ENCODE assay signal across 17 cellular contexts in genomic region chr17:63626551-63627228, GRCh38. TPM values are rescaled to one million over a fixed set of nuclear protein-coding genes. Genes with fewer than 3 reads are reported as not detected.
DNase-seq lines count a peak whose midpoint lies in the region; ATAC-seq and TF ChIP-seq lines count a peak whose summit lies in the region.
"Had no signal": no experiment of that assay in that cellular context is flagged by ENCODE, and none has a peak within 500 bp of the region (broad histone marks: within the 10 kb centered on the region; RNA-seq: fewer than 3 reads in every experiment).

No MANE protein-coding gene starts in this region.

- H3F3A ChIP-seq in SK-N-SH (replicated peaks; ENCODE audit: insufficient read depth): no peaks in the 10 kb centered on the region
- H3F3A ChIP-seq in smooth muscle cell (ENCODE audit: low read depth): no peaks in the 10 kb centered on the region

- peaks cover 20% of the 10 kb centered on the region for H3K4me1 Mint-ChIP-seq in activated T-helper 17 cell treated with anti-CD3 and anti-CD28 coated beads, Interleukin-2, amount 50 U/mL, for 72 hours

- H3K9me2 ChIP-seq in SK-N-SH (no peaks in the 10 kb centered on the region), hepatocyte (replicated peaks; ENCODE audit: insufficient read depth) (no peaks in the 10 kb centered on the region)

- H3K4me3 Mint-ChIP-seq in activated T-helper 17 cell treated with anti-CD3 and anti-CD28 coated beads, Interleukin-2, amount 50 U/mL, for 72 hours: peak overlapping the region; percentile 28
- H3K4me3 Mint-ChIP-seq: activated CD4-positive, alpha-beta T cell treated with anti-CD3 and anti-CD28 coated beads for 36 hours; activated T-cell treated with anti-CD3 and anti-CD28 coated beads, Interleukin-2, amount 50 U/mL, for 72 hours had no signal

- TF ChIP-seq CTCF in SK-N-SH (IDR thresholded peaks at IDR 0.05) (no peak), hepatocyte (IDR thresholded peaks at IDR 0.05; ENCODE audit: poor library complexity) (no peak), smooth muscle cell (IDR thresholded peaks at IDR 0.05; ENCODE audit: borderline replicate concordance, insufficient read depth, poor library complexity, severe bottlenecking) (no peak)

- no peak for TF ChIP-seq RAD21 in SK-N-SH (IDR thresholded peaks at IDR 0.05; ENCODE audit: low read length)

- H3K79me2 ChIP-seq in SK-N-SH (ENCODE audit: insufficient read depth) (peaks cover 86% of the 10 kb centered on the region), hepatocyte (peaks cover 81% of the 10 kb centered on the region), smooth muscle cell (ENCODE audit: low read depth) (peaks cover 85% of the 10 kb centered on the region)

- H3K4me2 ChIP-seq in SK-N-SH: peak overlapping the region; percentile 33
- H3K4me2 ChIP-seq in hepatocyte: peak overlapping the region; percentile 42
- peak overlapping the region; percentile 34 for H3K4me2 ChIP-seq in smooth muscle cell
- H3K4me2 ChIP-seq: A549 had no signal

- TF ChIP-seq EP300 in SK-N-SH (IDR thresholded peaks at IDR 0.05; ENCODE audit: borderline replicate concordance in 1 of 2, low read depth in 1 of 2, low read length in 1 of 2): no peak

- peaks cover 42% of the 10 kb centered on the region for H4K20me1 ChIP-seq in SK-N-SH (ENCODE audit: insufficient read depth)
- H4K20me1 ChIP-seq in hepatocyte (ENCODE audit: insufficient read depth, poor library complexity, severe bottlenecking): peaks cover 40% of the 10 kb centered on the region
- peaks cover 86% of the 10 kb centered on the region for H4K20me1 ChIP-seq in smooth muscle cell (ENCODE audit: low read depth)

- H3K36me3 Mint-ChIP-seq in activated T-helper 17 cell treated with anti-CD3 and anti-CD28 coated beads, Interleukin-2, amount 50 U/mL, for 72 hours (ENCODE audit: low read depth): peaks cover 7% of the 10 kb centered on the region

- no peaks in the 10 kb centered on the region for H3K9me3 Mint-ChIP-seq in activated T-helper 17 cell treated with anti-CD3 and anti-CD28 coated beads, Interleukin-2, amount 50 U/mL, for 72 hours
- H3K9me3 Mint-ChIP-seq: activated T-cell treated with anti-CD3 and anti-CD28 coated beads, Interleukin-2, amount 50 U/mL, for 72 hours had no signal

- H3K4me3 ChIP-seq in SK-N-SH (ENCODE audit: low read depth in 2 of 2, low read length in 1 of 2) (peak overlapping the region in 1 of 2 experiments; percentile 16; a peak in 2 of 4 replicates), hepatocyte (no peak overlapping the region), smooth muscle cell (no peak overlapping the region)
- H3K4me3 ChIP-seq: A549, body of pancreas, transverse colon had no signal

- H3K4me1 ChIP-seq in SK-N-SH (ENCODE audit: control insufficient read depth in 1 of 2, insufficient read depth in 2 of 2, low read depth in 1 of 2, low read length in 1 of 2) (peaks cover 15 to 16% of the 10 kb centered on the region in 2 experiments; a peak in 2 of 4 replicates), hepatocyte (ENCODE audit: insufficient read depth) (peaks cover 12% of the 10 kb centered on the region), smooth muscle cell (ENCODE audit: low read depth) (peaks cover 11% of the 10 kb centered on the region)

- WGBS in SK-N-SH (ENCODE audit: low lambda C conversion rate): 82% methylated on average over 4 of the region's 4 CpGs
- WGBS in hepatocyte (ENCODE audit: low lambda C conversion rate, missing lambda C conversion rate): 72% methylated on average over 4 of the region's 4 CpGs
- WGBS in smooth muscle cell (ENCODE audit: low lambda C conversion rate): 54% methylated on average over 4 of the region's 4 CpGs

- no peak overlapping the region for H2AFZ ChIP-seq in SK-N-SH (ENCODE audit: low read depth)
- no peak overlapping the region for H2AFZ ChIP-seq in hepatocyte
- H2AFZ ChIP-seq in smooth muscle cell (ENCODE audit: low read depth): no peak overlapping the region

- H3K27me3 ChIP-seq in SK-N-SH (ENCODE audit: insufficient read depth): no peaks in the 10 kb centered on the region
- no peaks in the 10 kb centered on the region for H3K27me3 ChIP-seq in hepatocyte
- H3K27me3 ChIP-seq in smooth muscle cell (ENCODE audit: low read depth): no peaks in the 10 kb centered on the region
- H3K27me3 ChIP-seq: body of pancreas, transverse colon had no signal

- H3K9ac ChIP-seq in SK-N-SH (no peak overlapping the region), smooth muscle cell (ENCODE audit: low read depth) (no peak overlapping the region)

- CTCF ChIA-PET in SK-N-SH (lab: Yijun Ruan, JAX): interaction anchor here (0.8 to 29.2 kb wide), 6 partner anchors 9 to 193 kb away, joined by 3 to 827 read pairs (median 3); partner anchors contain the start of gene LIMD2

- no peaks in the 10 kb centered on the region for H3K27me3 Mint-ChIP-seq in activated T-helper 17 cell treated with anti-CD3 and anti-CD28 coated beads, Interleukin-2, amount 50 U/mL, for 72 hours
- H3K27me3 Mint-ChIP-seq: activated CD4-positive, alpha-beta T cell treated with anti-CD3 and anti-CD28 coated beads for 36 hours had no signal

- H3K36me3 ChIP-seq in SK-N-SH (replicated peaks in 1 of 2; ENCODE audit: control insufficient read depth in 1 of 2, insufficient read depth in 2 of 2, low read length in 1 of 2) (peaks cover 0 to 10% of the 10 kb centered on the region in 2 experiments), hepatocyte (replicated peaks; ENCODE audit: insufficient read depth, low read depth) (no peaks in the 10 kb centered on the region), smooth muscle cell (ENCODE audit: low read depth) (no peaks in the 10 kb centered on the region)
- H3K36me3 ChIP-seq: transverse colon had no signal

- H3K9me3 ChIP-seq in SK-N-SH (no peaks in the 10 kb centered on the region), hepatocyte (ENCODE audit: low read depth) (no peaks in the 10 kb centered on the region), smooth muscle cell (replicated peaks; ENCODE audit: low read depth) (no peaks in the 10 kb centered on the region)
- H3K9me3 ChIP-seq: A549, body of pancreas, transverse colon had no signal

- POLR2A ChIA-PET in SK-N-SH (lab: Yijun Ruan, JAX): interaction anchor here (1.2 kb wide), 1 partner anchor 68 kb away, joined by 3 read pairs; no protein-coding TSS in a partner anchor

- no peak for DNase-seq in SK-N-SH
- DNase-seq in hepatocyte (ENCODE audit: low spot score): no peak
- no peak for DNase-seq in smooth muscle cell (lab: John Stamatoyannopoulos, UW; ENCODE audit: unreplicated experiment)
- no peak for DNase-seq in stimulated activated CD4-positive, alpha-beta T cell treated with anti-CD3 and anti-CD28 coated beads, Interleukin-4, amount 100 ng/mL, for 24 hours
- no peak for DNase-seq in stimulated activated naive CD4-positive, alpha-beta T cell (lab: John Stamatoyannopoulos, UW)
- DNase-seq: activated CD4-positive, alpha-beta T cell treated with anti-CD3 and anti-CD28 coated beads for 36 hours; activated T-cell treated with anti-CD3 and anti-CD28 coated beads, Interleukin-2, amount 50 U/mL, for 72 hours; body of pancreas; DMS79 treated with DMSO at 0.1 percent for 48 hours; erythroblast; H7; NCI-H187; transverse colon had no signal

- ATAC-seq in SK-N-SH treated with all-trans-retinoic acid at 6 μM for 48 hours (no peak), GM21360 (IDR thresholded peaks at IDR 0.05; ENCODE audit: unreplicated experiment) (no peak)
- ATAC-seq in activated T-helper 17 cell treated with anti-CD3 and anti-CD28 coated beads, Interleukin-2, amount 50 U/mL, for 72 hours (replicated peaks): no peak
- ATAC-seq: A549; activated CD4-positive, alpha-beta T cell treated with anti-CD3 and anti-CD28 coated beads for 36 hours; activated T-cell treated with anti-CD3 and anti-CD28 coated beads, Interleukin-2, amount 50 U/mL, for 72 hours; body of pancreas had no signal

- H3K27ac ChIP-seq in SK-N-SH (ENCODE audit: low read depth in 2 of 2, low read length in 1 of 2) (peak overlapping the region; percentile 12 to 29; a peak in 3 of 4 replicates), hepatocyte (no peak overlapping the region), smooth muscle cell (ENCODE audit: low read depth) (peak overlapping the region; percentile 32)
- H3K27ac ChIP-seq: A549, body of pancreas had no signal

- peak overlapping the region; percentile 49 for H3K27ac Mint-ChIP-seq in activated T-helper 17 cell treated with anti-CD3 and anti-CD28 coated beads, Interleukin-2, amount 50 U/mL, for 72 hours
- H3K27ac Mint-ChIP-seq: activated CD4-positive, alpha-beta T cell treated with anti-CD3 and anti-CD28 coated beads for 36 hours had no signal

TF ChIP-seq in SK-N-SH, 30 proteins besides CTCF, POLR2A, EP300 and RAD21 (continues in another document):
- 0 out of 2 replicates have a peak, but pooled peaks have one; percentile 21 for TF ChIP-seq RCOR1 (IDR thresholded peaks at IDR 0.05; ENCODE audit: low read length)
- TF ChIP-seq FOSL2 (IDR thresholded peaks at IDR 0.05; ENCODE audit: borderline replicate concordance, low read depth): no peak

TF ChIP-seq in SK-N-SH treated with all-trans-retinoic acid at 6 μM for 48 hours, 23 proteins besides CTCF, POLR2A, EP300 and RAD21 (continues in another document):
- TF ChIP-seq RARB (CRISPR knock-in tag; IDR thresholded peaks at IDR 0.05): no peak

RNA-seq across cellular contexts. Expression of gene MAP3K3, which starts 4.5 kb away (rescaled TPM):
- 25.3 and 26.5 TPM in 2 replicates for polyA plus RNA-seq in SK-N-SH (2012; rRNA removed)
- 15.0 and 20.6 TPM in 2 replicates for polyA plus RNA-seq in SK-N-SH (2012; cell fraction: cytosol; rRNA removed)
- polyA plus RNA-seq in SK-N-SH (2012; cell fraction: nucleus; rRNA removed): 50.0 and 60.2 TPM in 2 replicates
- total RNA-seq in activated T-helper 17 cell treated with anti-CD3 and anti-CD28 coated beads, Interleukin-2, amount 50 U/mL, for 72 hours: 10 to 100 TPM; 30.8 to 38.7 TPM
- 13.4 and 15.6 TPM in 2 replicates for total RNA-seq in hepatocyte
- polyA plus RNA-seq in hepatocyte: 15.3 and 15.5 TPM in 2 replicates
- total RNA-seq in smooth muscle cell: 16.0 and 17.3 TPM in 2 replicates
- 23.6 and 23.8 TPM in 2 replicates for polyA plus RNA-seq in smooth muscle cell

RNA-seq across cellular contexts. Expression of gene TACO1, which starts 26.0 kb away (rescaled TPM):
- polyA plus RNA-seq in SK-N-SH (2012; rRNA removed): 32.7 and 37.9 TPM in 2 replicates
- polyA plus RNA-seq in SK-N-SH (2012; cell fraction: cytosol; rRNA removed): 36.1 and 37.1 TPM in 2 replicates
- polyA plus RNA-seq in SK-N-SH (2012; cell fraction: nucleus; rRNA removed): 31.3 and 49.5 TPM in 2 replicates
- total RNA-seq in activated T-helper 17 cell treated with anti-CD3 and anti-CD28 coated beads, Interleukin-2, amount 50 U/mL, for 72 hours: 10 to 100 TPM; 12.5 to 27.8 TPM
- 17.0 and 20.2 TPM in 2 replicates for total RNA-seq in hepatocyte
- 23.8 and 32.2 TPM in 2 replicates for polyA plus RNA-seq in hepatocyte
- total RNA-seq in smooth muscle cell: 9.6 and 12.7 TPM in 2 replicates
- 25.1 and 32.3 TPM in 2 replicates for polyA plus RNA-seq in smooth muscle cell
